In genomic region chr1:24705260-24706073, GRCh38 we compare ENCODE assay signal across 8 cellular contexts. TPM values are rescaled to one million over a fixed set of nuclear protein-coding genes. Genes with fewer than 3 reads are reported as not detected.
A peak's percentile ranks its signal among the peaks of the same experiment; 100 is the strongest.
DNase-seq lines count a peak whose midpoint lies in the region; ATAC-seq and TF ChIP-seq lines count a peak whose summit lies in the region.

No MANE protein-coding gene starts in this region.

- H3K9me3 ChIP-seq in OCI-LY1 (ENCODE audit: low read length) (no peaks in the 10 kb centered on the region), body of pancreas (no peaks in the 10 kb centered on the region)

- H3K27ac ChIP-seq in OCI-LY1 (ENCODE audit: low read depth, low read length, poor library complexity, severe bottlenecking): no peak overlapping the region
- peak overlapping the region; percentile 39 to 78 (median 70) for H3K27ac ChIP-seq in body of pancreas

- H3F3A ChIP-seq in OCI-LY1 (ENCODE audit: insufficient read depth, low read length): no peaks in the 10 kb centered on the region

- 15 to 18% methylated on average over 16 to 18 of the region's 18 CpGs for WGBS in body of pancreas, 2 donors

- no peaks in the 10 kb centered on the region for H4K20me1 ChIP-seq in OCI-LY1 (ENCODE audit: insufficient read depth, low read length)

- DNase-seq in GM06990 (ENCODE audit: extremely low read depth, insufficient read length) (peak; percentile 64), HUDEP-2 (lab: John Stamatoyannopoulos, UW; ENCODE audit: unreplicated experiment in 76 of 76) (peak in 41 of 76 experiments; percentile 5 to 62 (median 17)), body of pancreas (peak; percentile 73 to 90 (median 80)), hypothalamus (lab: John Stamatoyannopoulos, UW) (peak in 48 of 51 donors; percentile 3 to 88 (median 61)), pulmonary artery endothelial cell (ENCODE audit: low read depth, low spot score) (peak; percentile 94), SKM-1 (lab: John Stamatoyannopoulos, UW; ENCODE audit: unreplicated experiment) (no peak), GM10266 (ENCODE audit: extremely low spot score) (no peak)

- H3K4me3 ChIP-seq in GM06990 (replicated peaks; ENCODE audit: low read depth, low read length): no peak overlapping the region
- no peak overlapping the region for H3K4me3 ChIP-seq in OCI-LY1 (ENCODE audit: low read depth, low read length, poor library complexity, severe bottlenecking)
- H3K4me3 ChIP-seq in body of pancreas: no peak overlapping the region

- peaks cover 12% of the 10 kb centered on the region for H3K4me1 ChIP-seq in OCI-LY1 (ENCODE audit: insufficient read depth, low read length, severe bottlenecking)
- peaks cover 9% of the 10 kb centered on the region for H3K4me1 ChIP-seq in body of pancreas

- ATAC-seq in body of pancreas: peak; percentile 98

- H3K9me2 ChIP-seq in OCI-LY1 (ENCODE audit: low read depth, low read length): no peaks in the 10 kb centered on the region

- H3K4me2 ChIP-seq in OCI-LY1 (ENCODE audit: low read length): peak overlapping the region; percentile 5; the same call in 1 of the 2 replicates

- H3K36me3 ChIP-seq in GM06990 (ENCODE audit: control insufficient read depth, insufficient read depth, low read length) (no peaks in the 10 kb centered on the region), OCI-LY1 (ENCODE audit: insufficient read depth, low read length) (no peaks in the 10 kb centered on the region), body of pancreas (replicated peaks in 1 of 2; ENCODE audit: insufficient read depth in 1 of 2, low read depth in 2 of 2) (no peaks in the 10 kb centered on the region)

- H2AFZ ChIP-seq in OCI-LY1 (ENCODE audit: low read length): no peak overlapping the region

- peak in 1 of 3 donors; percentile 16 for TF ChIP-seq POLR2A in body of pancreas (IDR thresholded peaks at IDR 0.05)

- intact Hi-C loops in body of pancreas (cut with DNase I): no loop called here

- H3K27me3 ChIP-seq in GM06990 (replicated peaks; ENCODE audit: control insufficient read depth, insufficient read depth, low read length) (no peaks in the 10 kb centered on the region), OCI-LY1 (ENCODE audit: insufficient read depth, low read length) (no peaks in the 10 kb centered on the region), body of pancreas (no peaks in the 10 kb centered on the region)

- no peak overlapping the region for H3K9ac ChIP-seq in OCI-LY1 (ENCODE audit: low read length)

- TF ChIP-seq CTCF in GM06990 (IDR thresholded peaks at IDR 0.05; ENCODE audit: insufficient read depth, low read length, poor library complexity, severe bottlenecking): no peak
- no peak for TF ChIP-seq CTCF in OCI-LY1 (IDR thresholded peaks at IDR 0.05; ENCODE audit: low read length)
- TF ChIP-seq CTCF in body of pancreas (IDR thresholded peaks at IDR 0.05): no peak
- TF ChIP-seq CTCF in GM10266 (IDR thresholded peaks at IDR 0.05; ENCODE audit: control insufficient read depth, insufficient read depth, low read depth, missing control alignments): no peak

- no peaks in the 10 kb centered on the region for H3K79me2 ChIP-seq in OCI-LY1 (ENCODE audit: insufficient read depth, low read length)

RNA-seq across cellular contexts. Expression of gene CLIC4, which starts 39.8 kb away (rescaled TPM):
- total RNA-seq in body of pancreas (10 to 100 TPM; 58.1 to 78.8 TPM), pulmonary artery endothelial cell (358 and 394 TPM in 2 replicates)

Comparison
In these comparisons a context has a peak if more than half of its experiments do, and no peak if none do; other contexts are left out.
1. DNase-seq: peak in GM06990 (single experiment), HUDEP-2 (41 of 76), body of pancreas (4 of 4), hypothalamus (48 of 51) and pulmonary artery endothelial cell (single experiment); none in SKM-1 (single experiment) and GM10266 (single experiment).